In genomic region chr12:12064596-12064995, GRCh38 we compare ENCODE assay signal across 21 cellular contexts. TPM values are rescaled to one million over a fixed set of nuclear protein-coding genes. Genes with fewer than 3 reads are reported as not detected.
A peak's percentile ranks its signal among the peaks of the same experiment; 100 is the strongest.
DNase-seq lines count a peak whose midpoint lies in the region; ATAC-seq and TF ChIP-seq lines count a peak whose summit lies in the region.
"Had no signal": no experiment of that assay in that cellular context is flagged by ENCODE, and none has a peak within 500 bp of the region (broad histone marks: within the 10 kb centered on the region; RNA-seq: fewer than 3 reads in every experiment).

No MANE protein-coding gene starts in this region.

- TF ChIP-seq CTCF in WTC11 (IDR thresholded peaks at IDR 0.05) (no peak), sigmoid colon (IDR thresholded peaks at IDR 0.05) (no peak)

- H3K27me3 Mint-ChIP-seq in WTC11 (ENCODE audit: low read depth), result no peaks in the 10 kb centered on the region

- CTCF ChIA-PET in WTC11 (lab: Charles Lee), result no interaction called here

- no peaks in the 10 kb centered on the region for H3K27me3 ChIP-seq in sigmoid colon

- POLR2A ChIA-PET in WTC11 (lab: Charles Lee), result no interaction called here

- TF ChIP-seq POLR2A in sigmoid colon (IDR thresholded peaks at IDR 0.05), result no peak

- H3K4me1 Mint-ChIP-seq in WTC11, result peaks cover 38% of the 10 kb centered on the region
- H3K4me1 Mint-ChIP-seq: CD4-positive, alpha-beta memory T cell had no signal

- no peaks in the 10 kb centered on the region for H3K9me3 Mint-ChIP-seq in WTC11
- H3K9me3 Mint-ChIP-seq: CD4-positive, alpha-beta memory T cell had no signal

- H3K4me3 Mint-ChIP-seq in WTC11, result no peak overlapping the region

- no peaks in the 10 kb centered on the region for H3K36me3 ChIP-seq in sigmoid colon

- DNase-seq in WTC11 (ENCODE audit: low spot score) (no peak), islet precursor cell (peak; percentile 17), sigmoid colon (peak; percentile 17), RKO (ENCODE audit: low spot score) (no peak)
- no peak for DNase-seq in stimulated activated CD4-positive, alpha-beta T cell treated with anti-CD3 and anti-CD28 coated beads, Interleukin-2, amount 100 ng/mL, for 24 hours
- DNase-seq: C1 segment of cervical spinal cord; Calu3; CD4-positive, alpha-beta memory T cell; COR-L47; DMS53; DMS79 treated with DMSO at 0.1 percent for 48 hours; GF-D8; GOT3; H7 had no signal

- H3K27ac Mint-ChIP-seq in WTC11, result peak overlapping the region; percentile 41; the same call in 1 of the 2 replicates

- no peak overlapping the region for H3K4me3 ChIP-seq in sigmoid colon

- no peak for TF ChIP-seq EP300 in sigmoid colon (IDR thresholded peaks at IDR 0.05)

- no peaks in the 10 kb centered on the region for H3K9me3 ChIP-seq in sigmoid colon

- ATAC-seq in WTC11 (no peak), HG03565 (IDR thresholded peaks at IDR 0.05; ENCODE audit: unreplicated experiment) (no peak)
- ATAC-seq: HCT116 had no signal

- 90 to 93% methylated on average over 4 of the region's 4 CpGs for WGBS in sigmoid colon, 2 donors

- H3K4me1 ChIP-seq in sigmoid colon, result no peaks in the 10 kb centered on the region

- no peaks in the 10 kb centered on the region for H3K36me3 Mint-ChIP-seq in WTC11
- H3K36me3 Mint-ChIP-seq: CD4-positive, alpha-beta memory T cell had no signal

- H3K27ac ChIP-seq in sigmoid colon, result no peak overlapping the region

- intact Hi-C loops in sigmoid colon (cut with DNase I), result no loop called here

TF ChIP-seq in WTC11, 78 proteins besides CTCF, POLR2A, EP300 and RAD21:
- no peak for TF ChIP-seq ZSCAN18 (CRISPR knock-in tag; IDR thresholded peaks at IDR 0.05)
- TF ChIP-seq E2F5 (CRISPR knock-in tag; IDR thresholded peaks at IDR 0.05), result no peak
- TF ChIP-seq SP1 (CRISPR knock-in tag; conservative IDR thresholded peaks at IDR 0.05), result no peak
- TF ChIP-seq ETV6 (CRISPR knock-in tag; IDR thresholded peaks at IDR 0.05), result no peak
- no peak for TF ChIP-seq NFATC4 (CRISPR knock-in tag; IDR thresholded peaks at IDR 0.05)
- no peak for TF ChIP-seq MYBL2 (CRISPR knock-in tag; IDR thresholded peaks at IDR 0.05)
- no peak for TF ChIP-seq FOXP1 (CRISPR knock-in tag; IDR thresholded peaks at IDR 0.05; ENCODE audit: borderline replicate concordance)
- no peak for TF ChIP-seq OVOL2 (CRISPR knock-in tag; IDR thresholded peaks at IDR 0.05; ENCODE audit: borderline replicate concordance)
- TF ChIP-seq, protein P1, sequence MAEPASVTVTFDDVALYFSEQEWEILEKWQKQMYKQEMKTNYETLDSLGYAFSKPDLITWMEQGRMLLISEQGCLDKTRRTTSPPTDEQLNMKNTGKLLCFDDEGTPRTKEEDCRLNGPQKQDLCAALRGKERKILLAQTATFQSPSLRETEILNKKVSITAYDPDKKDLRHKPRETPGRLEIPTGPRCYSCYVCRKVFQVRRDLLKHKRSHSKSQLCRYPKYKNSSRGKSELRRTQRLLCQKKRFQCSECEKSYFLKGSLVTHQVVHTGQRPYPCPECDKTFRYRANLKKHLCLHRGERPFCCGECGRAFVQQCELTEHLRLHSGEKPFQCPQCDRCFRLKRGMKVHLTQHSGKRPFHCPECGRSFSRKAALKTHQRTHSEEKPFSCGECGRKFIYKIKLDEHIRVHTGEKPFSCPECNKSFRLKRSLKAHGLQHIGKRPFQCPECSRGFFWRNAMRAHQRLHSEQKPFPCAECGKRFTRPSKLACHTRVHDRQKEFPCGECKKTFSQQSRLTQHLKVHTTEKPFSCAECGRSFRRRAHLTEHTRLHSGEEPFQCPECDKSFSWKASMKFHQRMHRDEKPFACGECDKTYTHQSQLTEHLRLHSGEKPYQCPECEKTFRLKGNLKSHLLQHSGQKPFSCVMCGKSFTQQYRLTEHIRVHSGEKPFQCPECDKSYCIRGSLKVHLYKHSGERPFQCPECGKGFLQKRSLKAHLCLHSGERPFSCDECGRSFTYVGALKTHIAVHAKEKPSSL (CRISPR knock-in tag; conservative IDR thresholded peaks at IDR 0.05), result no peak
- TF ChIP-seq NR1H2 (CRISPR knock-in tag; IDR thresholded peaks at IDR 0.05), result no peak
- TF ChIP-seq, protein P2, sequence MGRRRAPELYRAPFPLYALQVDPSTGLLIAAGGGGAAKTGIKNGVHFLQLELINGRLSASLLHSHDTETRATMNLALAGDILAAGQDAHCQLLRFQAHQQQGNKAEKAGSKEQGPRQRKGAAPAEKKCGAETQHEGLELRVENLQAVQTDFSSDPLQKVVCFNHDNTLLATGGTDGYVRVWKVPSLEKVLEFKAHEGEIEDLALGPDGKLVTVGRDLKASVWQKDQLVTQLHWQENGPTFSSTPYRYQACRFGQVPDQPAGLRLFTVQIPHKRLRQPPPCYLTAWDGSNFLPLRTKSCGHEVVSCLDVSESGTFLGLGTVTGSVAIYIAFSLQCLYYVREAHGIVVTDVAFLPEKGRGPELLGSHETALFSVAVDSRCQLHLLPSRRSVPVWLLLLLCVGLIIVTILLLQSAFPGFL (CRISPR knock-in tag; IDR thresholded peaks at IDR 0.05; ENCODE audit: borderline replicate concordance), result no peak
- TF ChIP-seq ARID4B (CRISPR knock-in tag; IDR thresholded peaks at IDR 0.05; ENCODE audit: borderline replicate concordance), result no peak
- TF ChIP-seq, protein P3, sequence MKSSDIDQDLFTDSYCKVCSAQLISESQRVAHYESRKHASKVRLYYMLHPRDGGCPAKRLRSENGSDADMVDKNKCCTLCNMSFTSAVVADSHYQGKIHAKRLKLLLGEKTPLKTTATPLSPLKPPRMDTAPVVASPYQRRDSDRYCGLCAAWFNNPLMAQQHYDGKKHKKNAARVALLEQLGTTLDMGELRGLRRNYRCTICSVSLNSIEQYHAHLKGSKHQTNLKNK (CRISPR knock-in tag; IDR thresholded peaks at IDR 0.05), result no peak
- no peak for TF ChIP-seq FOXK1 (CRISPR knock-in tag; IDR thresholded peaks at IDR 0.05)
TF ChIP-seq in WTC11: peak in this region for 0.

RNA-seq across cellular contexts. Expression of gene BCL2L14, which starts 6.1 kb away (rescaled TPM):
- total RNA-seq in WTC11 (2021) (0.87 to 0.94 TPM (median 0.90 TPM) in 3 replicates), sigmoid colon (not detected)
- polyA plus RNA-seq in sigmoid colon, result 10 to 100 TPM; 21.6 to 41.8 (median 36.0) TPM
- total RNA-seq: A172, A673, Daoy, G401 had no signal
- polyA plus RNA-seq: BJ had no signal

Comparison
In these comparisons a context has a peak if more than half of its experiments do, and no peak if none do; other contexts are left out.
1. DNase-seq: peak in islet precursor cell (single experiment) and sigmoid colon (single experiment); none in WTC11 (single experiment), RKO (single experiment) and stimulated activated CD4-positive, alpha-beta T cell treated with anti-CD3 and anti-CD28 coated beads, Interleukin-2, amount 100 ng/mL, for 24 hours (0 of 2).